12 cellular contexts compared by ENCODE assay signal in the genomic region with DNA sequence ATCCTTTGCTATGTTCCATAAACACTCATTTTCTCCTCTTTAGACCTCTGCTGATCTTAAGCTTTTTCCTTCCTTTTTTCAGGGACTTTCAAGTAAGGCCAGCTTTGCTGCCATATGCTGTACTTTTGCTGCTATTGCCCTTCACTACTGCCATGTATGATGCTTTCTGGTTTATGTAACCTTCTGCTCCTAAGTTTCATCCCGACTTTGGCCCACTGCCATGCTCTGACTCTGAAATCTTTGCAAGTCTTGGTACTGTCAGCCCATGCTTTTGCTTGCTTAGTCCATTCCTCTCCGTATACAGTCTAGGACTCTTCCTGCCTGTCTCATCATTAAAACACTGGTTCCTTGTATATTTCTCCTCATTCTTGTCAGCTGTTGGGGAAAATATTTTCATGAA.
"Had no signal": no experiment of that assay in that cellular context is flagged by ENCODE, and none has a peak within 500 bp of the region (broad histone marks: within the 10 kb centered on the region; RNA-seq: fewer than 3 reads in every experiment).

No MANE protein-coding gene starts in this region.

- DNase-seq: activated CD4-positive, alpha-beta T cell treated with anti-CD3 and anti-CD28 coated beads, Interleukin-2, amount 50 U/mL, for 1 hour; activated CD8-positive, alpha-beta memory T cell treated with anti-CD3 and anti-CD28 coated beads for 24 hours; activated naive CD4-positive, alpha-beta T cell; activated naive CD8-positive, alpha-beta T cell treated with anti-CD3 and anti-CD28 coated beads, Interleukin-2, amount 10 ng/mL, durations not matched to agents 7 days and 5 days; foreskin melanocyte; midbrain; stimulated activated CD4-positive, alpha-beta T cell treated with anti-CD3 and anti-CD28 coated beads, Interleukin-1b, Interleukin-23, amount 100 ng/mL, for 48 hours; stomach; SW 1271 had no signal

- H3K36me3 ChIP-seq: cardiac muscle cell, stomach, thoracic aorta had no signal

- H3K4me3 ChIP-seq: cardiac muscle cell, lung, stomach, thoracic aorta had no signal

- H3K27me3 ChIP-seq: cardiac muscle cell, stomach had no signal

- H3K27ac ChIP-seq: cardiac muscle cell, stomach, thoracic aorta had no signal

- H3K9me3 ChIP-seq: stomach, thoracic aorta had no signal
